15 cellular contexts compared by ENCODE assay signal in the genomic region with DNA sequence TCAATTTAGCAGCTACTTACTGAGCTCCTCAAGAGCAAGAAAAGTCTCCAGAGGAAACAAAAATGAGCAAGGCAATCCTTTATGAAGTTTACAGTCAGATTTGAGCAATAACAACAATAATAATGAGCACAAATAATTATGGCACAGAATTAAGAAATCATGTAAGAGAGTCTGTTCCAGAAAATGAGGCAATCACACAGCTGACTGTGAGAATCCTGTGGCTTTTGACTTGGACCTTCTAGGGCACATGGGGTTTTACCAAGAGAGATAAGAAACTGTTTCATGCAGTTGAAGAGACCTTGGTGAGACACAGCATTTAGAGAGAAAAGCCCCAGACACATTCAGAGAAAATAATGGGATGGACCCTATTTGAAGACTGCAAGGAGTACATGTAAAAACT.
"Had no signal": no experiment of that assay in that cellular context is flagged by ENCODE, and none has a peak within 500 bp of the region (broad histone marks: within the 10 kb centered on the region; RNA-seq: fewer than 3 reads in every experiment).

No MANE protein-coding gene starts in this region.

- H3K27me3 Mint-ChIP-seq: activated B cell treated with CpG ODN at 0.5 μM for 24 hours; activated CD4-positive, alpha-beta T cell treated with anti-CD3 and anti-CD28 coated beads, Interleukin-2, amount 10 ng/mL, durations not matched to agents 7 days and 5 days; activated naive CD8-positive, alpha-beta T cell; stimulated activated naive CD8-positive, alpha-beta T cell treated with anti-CD3 and anti-CD28 coated beads, Interleukin-15, amount 100 ng/mL, for 72 hours had no signal

- H3K4me3 ChIP-seq: right lobe of liver, testis, upper lobe of left lung had no signal

- DNase-seq: activated B cell treated with CpG ODN at 0.5 μM for 24 hours; activated CD4-positive, alpha-beta T cell treated with anti-CD3 and anti-CD28 coated beads, Interleukin-2, amount 10 ng/mL, durations not matched to agents 7 days and 5 days; activated CD8-positive, alpha-beta memory T cell treated with anti-CD3 and anti-CD28 coated beads, Interleukin-2, amount 50 U/mL, for 48 hours; activated gamma-delta T cell treated with Interleukin-2 at 50 U/mL for 16 hours; activated T-cell treated with anti-CD3 and anti-CD28 coated beads, Interleukin-2, amount 50 U/mL, for 72 hours; dermis blood vessel endothelial cell; foreskin keratinocyte; kidney glomerular epithelial cell; right lobe of liver; stimulated activated naive CD8-positive, alpha-beta T cell treated with anti-CD3 and anti-CD28 coated beads, Interleukin-15, amount 100 ng/mL, for 72 hours; SW 1271; testis; upper lobe of left lung had no signal

- H3K4me1 ChIP-seq: foreskin keratinocyte, right lobe of liver, testis, upper lobe of left lung had no signal

- H3K4me3 Mint-ChIP-seq: activated B cell treated with CpG ODN at 0.5 μM for 24 hours; activated CD4-positive, alpha-beta T cell treated with anti-CD3 and anti-CD28 coated beads, Interleukin-2, amount 10 ng/mL, durations not matched to agents 7 days and 5 days; activated naive CD8-positive, alpha-beta T cell; activated T-cell treated with anti-CD3 and anti-CD28 coated beads, Interleukin-2, amount 50 U/mL, for 72 hours; stimulated activated naive CD8-positive, alpha-beta T cell treated with anti-CD3 and anti-CD28 coated beads, Interleukin-15, amount 100 ng/mL, for 72 hours had no signal

- H3K27ac Mint-ChIP-seq: activated B cell treated with CpG ODN at 0.5 μM for 24 hours; activated CD4-positive, alpha-beta T cell treated with anti-CD3 and anti-CD28 coated beads, Interleukin-2, amount 10 ng/mL, durations not matched to agents 7 days and 5 days; activated naive CD8-positive, alpha-beta T cell; activated T-cell treated with anti-CD3 and anti-CD28 coated beads, Interleukin-2, amount 50 U/mL, for 72 hours; stimulated activated naive CD8-positive, alpha-beta T cell treated with anti-CD3 and anti-CD28 coated beads, Interleukin-15, amount 100 ng/mL, for 72 hours had no signal

- H3K36me3 ChIP-seq: right lobe of liver, upper lobe of left lung had no signal

- H3K9me3 Mint-ChIP-seq: activated B cell treated with CpG ODN at 0.5 μM for 24 hours; activated CD4-positive, alpha-beta T cell treated with anti-CD3 and anti-CD28 coated beads, Interleukin-2, amount 10 ng/mL, durations not matched to agents 7 days and 5 days; stimulated activated naive CD8-positive, alpha-beta T cell treated with anti-CD3 and anti-CD28 coated beads, Interleukin-15, amount 100 ng/mL, for 72 hours had no signal

- H3K36me3 Mint-ChIP-seq: activated naive CD8-positive, alpha-beta T cell had no signal

- H3K27ac ChIP-seq: epithelial cell of prostate, foreskin keratinocyte, right lobe of liver, testis, upper lobe of left lung had no signal

- H3K27me3 ChIP-seq: foreskin keratinocyte, right lobe of liver, testis, upper lobe of left lung had no signal

- H3K4me1 Mint-ChIP-seq: activated B cell treated with CpG ODN at 0.5 μM for 24 hours; activated CD4-positive, alpha-beta T cell treated with anti-CD3 and anti-CD28 coated beads, Interleukin-2, amount 10 ng/mL, durations not matched to agents 7 days and 5 days; stimulated activated naive CD8-positive, alpha-beta T cell treated with anti-CD3 and anti-CD28 coated beads, Interleukin-15, amount 100 ng/mL, for 72 hours had no signal

- H3K9me3 ChIP-seq: right lobe of liver, testis, upper lobe of left lung had no signal
